7 cellular contexts compared by ENCODE assay signal in the genomic region with DNA sequence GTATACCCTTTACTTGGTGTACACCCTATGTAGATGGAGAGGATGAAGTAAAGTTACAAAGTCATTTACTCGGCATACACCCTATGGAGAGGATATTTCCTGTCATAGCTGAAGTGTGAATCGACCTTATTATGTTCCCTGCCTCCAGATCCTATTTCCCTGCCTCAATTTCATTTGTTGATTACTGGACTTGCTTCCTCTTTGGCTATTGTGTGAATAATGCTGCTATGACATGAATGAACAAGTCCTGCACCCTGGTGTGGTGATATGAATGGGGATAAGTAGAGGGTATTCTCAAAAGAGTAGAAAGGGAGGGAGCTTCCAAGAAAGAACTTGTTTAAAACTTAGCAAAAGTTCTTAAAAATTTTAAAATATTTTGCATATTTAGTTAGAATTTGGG.
"Had no signal": no experiment of that assay in that cellular context is flagged by ENCODE, and none has a peak within 500 bp of the region (broad histone marks: within the 10 kb centered on the region; RNA-seq: fewer than 3 reads in every experiment).

No MANE protein-coding gene starts in this region.

- H3K4me3 ChIP-seq: GM23338, K562 had no signal

- DNase-seq: H9, HCEC 1CT, IMR-90 had no signal

- ATAC-seq: GM23338, K562 had no signal

- FAIRE-seq: H54, HTR-8/SVneo, K562 had no signal
